ENCODE assay signal across 1 cellular context in the genomic region with DNA sequence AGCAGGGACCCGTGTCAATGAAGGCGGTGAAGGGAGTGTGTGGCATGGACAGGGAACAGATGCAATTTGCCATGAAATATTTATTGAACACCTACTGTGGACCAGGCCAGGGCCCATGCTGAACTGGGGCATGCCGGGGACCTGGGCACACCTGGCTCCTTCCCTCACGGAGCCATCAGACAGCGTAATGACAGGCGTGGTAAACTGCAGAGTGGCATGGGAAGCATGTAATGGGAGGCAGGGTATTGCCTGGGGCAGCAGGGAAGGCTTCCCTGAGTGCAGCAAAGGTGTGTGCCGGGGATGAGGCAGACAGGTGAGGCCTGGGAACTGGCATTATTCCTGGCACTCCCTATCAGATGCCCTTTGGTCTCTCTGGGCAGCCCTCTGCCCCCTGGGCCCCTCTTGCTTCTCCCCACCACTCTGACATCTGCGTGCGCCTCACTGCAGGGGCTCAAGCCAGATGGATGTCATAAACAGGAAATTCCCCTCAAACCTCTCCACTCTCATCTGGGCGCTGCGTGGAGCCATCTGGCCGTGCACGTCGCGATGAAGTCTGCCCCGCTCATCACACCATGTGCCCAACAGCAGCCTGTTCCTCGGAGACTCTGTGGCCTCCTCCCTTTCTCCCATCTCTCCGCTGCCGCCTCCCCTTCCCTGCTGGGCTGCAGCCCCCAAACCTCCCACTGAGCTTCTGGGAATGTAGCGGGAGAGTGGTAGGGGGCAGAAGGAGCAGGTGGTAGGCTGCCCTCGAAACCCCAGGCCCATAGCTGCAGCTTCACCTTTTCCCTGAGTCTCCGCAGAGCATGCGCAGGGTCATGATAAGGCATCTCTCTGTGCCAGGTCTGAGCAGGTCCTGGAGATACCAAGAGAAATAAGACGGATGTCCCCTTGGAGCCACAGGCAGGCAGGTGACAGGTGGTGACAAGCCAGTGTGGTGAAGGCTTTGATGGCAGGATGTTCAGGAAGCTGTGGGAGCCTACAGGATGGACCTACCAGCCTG.
TF ChIP-seq lines count a peak whose summit lies in the region.

No MANE protein-coding gene starts in this region.

TF ChIP-seq in H1, 55 proteins besides CTCF, POLR2A, EP300 and RAD21:
- no peak for TF ChIP-seq FOSL1 (IDR thresholded peaks at IDR 0.05; ENCODE audit: insufficient read depth, low read depth, low read length)
- TF ChIP-seq, protein P1, sequence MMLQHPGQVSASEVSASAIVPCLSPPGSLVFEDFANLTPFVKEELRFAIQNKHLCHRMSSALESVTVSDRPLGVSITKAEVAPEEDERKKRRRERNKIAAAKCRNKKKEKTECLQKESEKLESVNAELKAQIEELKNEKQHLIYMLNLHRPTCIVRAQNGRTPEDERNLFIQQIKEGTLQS (IDR thresholded peaks at IDR 0.05; ENCODE audit: insufficient read depth, low read depth, low read length) = no peak
- no peak for TF ChIP-seq RFX5 (IDR thresholded peaks at IDR 0.05; ENCODE audit: borderline replicate concordance, low read depth, low read length)
- no peak for TF ChIP-seq KDM4A (IDR thresholded peaks at IDR 0.05; ENCODE audit: low read depth, low read length, severe bottlenecking)
- TF ChIP-seq ZNF274 (IDR thresholded peaks at IDR 0.05; ENCODE audit: borderline replicate concordance, extremely low read depth, low read length) = no peak
- no peak for TF ChIP-seq SIN3A (conservative IDR thresholded peaks at IDR 0.05 in 1 of 2, IDR thresholded peaks at IDR 0.05 in 1 of 2; ENCODE audit: low read depth in 1 of 2, low read length in 2 of 2)
- TF ChIP-seq CTBP2 (IDR thresholded peaks at IDR 0.05; ENCODE audit: borderline replicate concordance, insufficient read depth, insufficient read length, low read length) = no peak
- TF ChIP-seq TBP (IDR thresholded peaks at IDR 0.05; ENCODE audit: low read depth, low read length) = no peak
- TF ChIP-seq SP4 (IDR thresholded peaks at IDR 0.05; ENCODE audit: low read length) = no peak
- no peak for TF ChIP-seq NANOG (IDR thresholded peaks at IDR 0.05; ENCODE audit: insufficient read depth, low read depth, low read length, poor library complexity, severe bottlenecking)
- no peak for TF ChIP-seq BCL11A (IDR thresholded peaks at IDR 0.05; ENCODE audit: low read depth in 2 of 2, low read length in 2 of 2)
- TF ChIP-seq TCF12 (IDR thresholded peaks at IDR 0.05; ENCODE audit: low read depth, low read length) = no peak
- TF ChIP-seq TAF7 (optimal IDR thresholded peaks at IDR 0.05; ENCODE audit: borderline replicate concordance, low read depth, low read length) = no peak
- no peak for TF ChIP-seq MAFK (IDR thresholded peaks at IDR 0.05; ENCODE audit: low read depth, low read length)
- TF ChIP-seq GABPA (IDR thresholded peaks at IDR 0.05; ENCODE audit: borderline replicate concordance, insufficient read depth, low read length) = no peak
- TF ChIP-seq POLR2AphosphoS5 (IDR thresholded peaks at IDR 0.05; ENCODE audit: low read depth, low read length) = no peak
- TF ChIP-seq, protein P2, sequence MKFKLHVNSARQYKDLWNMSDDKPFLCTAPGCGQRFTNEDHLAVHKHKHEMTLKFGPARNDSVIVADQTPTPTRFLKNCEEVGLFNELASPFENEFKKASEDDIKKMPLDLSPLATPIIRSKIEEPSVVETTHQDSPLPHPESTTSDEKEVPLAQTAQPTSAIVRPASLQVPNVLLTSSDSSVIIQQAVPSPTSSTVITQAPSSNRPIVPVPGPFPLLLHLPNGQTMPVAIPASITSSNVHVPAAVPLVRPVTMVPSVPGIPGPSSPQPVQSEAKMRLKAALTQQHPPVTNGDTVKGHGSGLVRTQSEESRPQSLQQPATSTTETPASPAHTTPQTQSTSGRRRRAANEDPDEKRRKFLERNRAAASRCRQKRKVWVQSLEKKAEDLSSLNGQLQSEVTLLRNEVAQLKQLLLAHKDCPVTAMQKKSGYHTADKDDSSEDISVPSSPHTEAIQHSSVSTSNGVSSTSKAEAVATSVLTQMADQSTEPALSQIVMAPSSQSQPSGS (IDR thresholded peaks at IDR 0.05; ENCODE audit: low read length) = no peak
- no peak for TF ChIP-seq JUND (IDR thresholded peaks at IDR 0.05; ENCODE audit: low read length)
